Comparison of ENCODE assay signal across 17 cellular contexts in the genomic region with DNA sequence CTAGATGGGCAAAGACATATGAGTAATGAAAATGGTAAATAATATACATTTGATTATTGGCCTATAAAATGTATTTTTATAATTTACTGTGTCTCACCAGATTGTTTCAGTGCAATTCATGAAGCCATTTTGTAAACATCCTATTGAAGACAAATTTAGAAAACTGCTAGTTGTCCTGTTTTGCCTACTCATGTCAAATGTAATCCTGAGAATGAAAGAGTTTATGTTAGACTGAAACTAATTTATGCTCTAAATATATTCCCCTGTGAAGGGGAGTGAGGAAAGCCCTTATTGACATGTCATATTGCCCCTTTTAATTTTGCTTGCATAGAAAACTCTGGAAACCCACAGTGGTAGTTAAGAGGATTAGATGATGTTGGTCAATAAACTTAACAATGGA.
"Had no signal": no experiment of that assay in that cellular context is flagged by ENCODE, and none has a peak within 500 bp of the region (broad histone marks: within the 10 kb centered on the region; RNA-seq: fewer than 3 reads in every experiment).

No MANE protein-coding gene starts in this region.

- DNase-seq: colonic mucosa; cortex of kidney; effector CD8-positive, alpha-beta T cell; foreskin keratinocyte; heart left ventricle; hypothalamus; left cardiac atrium; left lung; left ventricle myocardium superior; lower lobe of right lung; mesenchymal stem cell; midbrain; naive thymus-derived CD4-positive, alpha-beta T cell had no signal

- H3K4me1 ChIP-seq: colonic mucosa, esophagus muscularis mucosa, foreskin keratinocyte, gastroesophageal sphincter, heart left ventricle, left lung, lower lobe of right lung had no signal

- H3K9me3 ChIP-seq: colonic mucosa, esophagus muscularis mucosa, gastroesophageal sphincter, heart left ventricle, left lung, lower lobe of right lung had no signal

- H3K27me3 ChIP-seq: colonic mucosa, esophagus muscularis mucosa, foreskin keratinocyte, gastroesophageal sphincter, heart left ventricle, hepatocyte, left lung had no signal

- ATAC-seq: foreskin keratinocyte; gastroesophageal sphincter; heart left ventricle; left cardiac atrium; left lung; left ventricle myocardium superior; lower lobe of right lung; naive thymus-derived CD4-positive, alpha-beta T cell had no signal

- H2AFZ ChIP-seq: hepatocyte had no signal

- H3K9me3 Mint-ChIP-seq: dendritic cell treated with granulocyte-macrophage colony-stimulating factor and Interleukin-4, amounts not matched to agents 40 ng/mL and 50 ng/mL, for 4 days had no signal

- H3K27ac ChIP-seq: colonic mucosa, esophagus muscularis mucosa, foreskin keratinocyte, gastroesophageal sphincter, heart left ventricle, hepatocyte, left lung, lower lobe of right lung had no signal

- H3K4me3 ChIP-seq: colonic mucosa, esophagus muscularis mucosa, gastroesophageal sphincter, heart left ventricle, hepatocyte, left lung, lower lobe of right lung had no signal

- H3K4me3 Mint-ChIP-seq: dendritic cell treated with granulocyte-macrophage colony-stimulating factor and Interleukin-4, amounts not matched to agents 40 ng/mL and 50 ng/mL, for 4 days; naive thymus-derived CD4-positive, alpha-beta T cell had no signal

- H3K36me3 Mint-ChIP-seq: naive thymus-derived CD4-positive, alpha-beta T cell had no signal

- H3K36me3 ChIP-seq: colonic mucosa, esophagus muscularis mucosa, gastroesophageal sphincter, heart left ventricle, left lung, lower lobe of right lung had no signal

- H3K4me1 Mint-ChIP-seq: naive thymus-derived CD4-positive, alpha-beta T cell had no signal

- H3K27me3 Mint-ChIP-seq: dendritic cell treated with granulocyte-macrophage colony-stimulating factor and Interleukin-4, amounts not matched to agents 40 ng/mL and 50 ng/mL, for 4 days; naive thymus-derived CD4-positive, alpha-beta T cell had no signal

- H3K4me2 ChIP-seq: hepatocyte had no signal

- H3K27ac Mint-ChIP-seq: dendritic cell treated with granulocyte-macrophage colony-stimulating factor and Interleukin-4, amounts not matched to agents 40 ng/mL and 50 ng/mL, for 4 days; naive thymus-derived CD4-positive, alpha-beta T cell had no signal

- H3K79me2 ChIP-seq: hepatocyte had no signal
